10 cellular contexts compared by ENCODE assay signal in genomic region chr6:156731436-156731835, GRCh38. TPM values are rescaled to one million over a fixed set of nuclear protein-coding genes. Genes with fewer than 3 reads are reported as not detected.
DNase-seq lines count a peak whose midpoint lies in the region; ATAC-seq and TF ChIP-seq lines count a peak whose summit lies in the region.
"Had no signal": no experiment of that assay in that cellular context is flagged by ENCODE, and none has a peak within 500 bp of the region (broad histone marks: within the 10 kb centered on the region; RNA-seq: fewer than 3 reads in every experiment).

No MANE protein-coding gene starts in this region.

- peak; percentile 3 for DNase-seq in DMS53 (lab: John Stamatoyannopoulos, UW)
- DNase-seq in DMS53 treated with DMSO at 0.1 percent for 48 hours (lab: John Stamatoyannopoulos, UW; ENCODE audit: unreplicated experiment): no peak
- DNase-seq in NCI-H1436 (lab: John Stamatoyannopoulos, UW): peak; percentile 66
- peak; percentile 42 for DNase-seq in adipocyte (ENCODE audit: low read depth)
- peak; percentile 63 for DNase-seq in neural progenitor cell (ENCODE audit: low spot score)
- no peak for DNase-seq in activated CD4-positive, alpha-beta T cell treated with anti-CD3 and anti-CD28 coated beads for 4 hours

- no peaks in the 10 kb centered on the region for H4K20me1 ChIP-seq in neural progenitor cell (ENCODE audit: low read depth)

- H3F3A ChIP-seq in neural progenitor cell (ENCODE audit: low read depth): no peaks in the 10 kb centered on the region

- no peak for TF ChIP-seq CTCF in neural progenitor cell (IDR thresholded peaks at IDR 0.05)

- no peak overlapping the region for H3K4me2 ChIP-seq in neural progenitor cell

- H3K27ac Mint-ChIP-seq in neural progenitor cell: no peak overlapping the region
- H3K27ac Mint-ChIP-seq: activated T-helper 2 cell treated with anti-CD3 and anti-CD28 coated beads, Interferon-gamma antibody, Interleukin-2, Interleukin-4, amounts not matched to agents 10 μg/mL and 5 μg/mL and 100 μg/mL, durations not matched to agents 14 hours and 24 hours and 36 hours had no signal

- no peaks in the 10 kb centered on the region for H3K27me3 ChIP-seq in adipocyte (replicated peaks; ENCODE audit: control insufficient read depth, insufficient read depth, low read length)
- H3K27me3 ChIP-seq in neural progenitor cell: no peaks in the 10 kb centered on the region

- no peak overlapping the region for H3K4me3 Mint-ChIP-seq in neural progenitor cell

- no peaks in the 10 kb centered on the region for H3K79me2 ChIP-seq in neural progenitor cell (ENCODE audit: low read depth)

- no peak for ATAC-seq in HG03469 (IDR thresholded peaks at IDR 0.05; ENCODE audit: unreplicated experiment)
- ATAC-seq in HG02970 (IDR thresholded peaks at IDR 0.05; ENCODE audit: low FRiP score, unreplicated experiment): no peak

- H3K27ac ChIP-seq in neural progenitor cell: no peak overlapping the region
- H3K27ac ChIP-seq: 22Rv1 had no signal

- H3K9me3 Mint-ChIP-seq in neural progenitor cell: no peaks in the 10 kb centered on the region
- H3K9me3 Mint-ChIP-seq: activated T-helper 2 cell treated with anti-CD3 and anti-CD28 coated beads, Interferon-gamma antibody, Interleukin-2, Interleukin-4, amounts not matched to agents 10 μg/mL and 5 μg/mL and 100 μg/mL, durations not matched to agents 14 hours and 24 hours and 36 hours had no signal

- H3K9me3 ChIP-seq in adipocyte (ENCODE audit: control insufficient read depth, low read length) (no peaks in the 10 kb centered on the region), neural progenitor cell (ENCODE audit: low read depth) (no peaks in the 10 kb centered on the region)

- H3K36me3 ChIP-seq in adipocyte (ENCODE audit: control insufficient read depth, insufficient read depth, low read length, severe bottlenecking): no peaks in the 10 kb centered on the region
- H3K36me3 ChIP-seq in neural progenitor cell: no peaks in the 10 kb centered on the region

- no peaks in the 10 kb centered on the region for H3K36me3 Mint-ChIP-seq in neural progenitor cell

- H3K9ac ChIP-seq in adipocyte (ENCODE audit: low read length) (no peak overlapping the region), neural progenitor cell (no peak overlapping the region)

- H3K4me3 ChIP-seq in adipocyte (ENCODE audit: low read length) (no peak overlapping the region), neural progenitor cell (no peak overlapping the region)

- peaks cover 7% of the 10 kb centered on the region for H3K4me1 Mint-ChIP-seq in neural progenitor cell

- H2AFZ ChIP-seq in neural progenitor cell (replicated peaks): no peak overlapping the region

- H3K27me3 Mint-ChIP-seq in neural progenitor cell (ENCODE audit: insufficient read depth, low read depth): peaks cover 5% of the 10 kb centered on the region

- H3K4me1 ChIP-seq in adipocyte (ENCODE audit: control insufficient read depth, insufficient read depth, low read length) (peaks cover 3% of the 10 kb centered on the region), neural progenitor cell (peaks cover 15% of the 10 kb centered on the region)

RNA-seq across cellular contexts. Expression of gene ARID1B, which starts 45.7 kb away (rescaled TPM):
- total RNA-seq in neural progenitor cell (ENCODE audit: low replicate concordance): 52.8 and 62.1 TPM in 2 replicates

Comparison
In these comparisons a context has a peak if more than half of its experiments do, and no peak if none do; other contexts are left out.
1. DNase-seq: peak in DMS53 (single experiment), NCI-H1436 (single experiment), adipocyte (single experiment) and neural progenitor cell (single experiment); none in DMS53 treated with DMSO at 0.1 percent for 48 hours (single experiment) and activated CD4-positive, alpha-beta T cell treated with anti-CD3 and anti-CD28 coated beads for 4 hours (0 of 2).